Comparison of ENCODE assay signal across 33 cellular contexts in genomic region chr11:32562839-32563599, GRCh38. TPM values are rescaled to one million over a fixed set of nuclear protein-coding genes. Genes with fewer than 3 reads are reported as not detected.
DNase-seq lines count a peak whose midpoint lies in the region; ATAC-seq, FAIRE-seq and TF ChIP-seq lines count a peak whose summit lies in the region.
"Had no signal": no experiment of that assay in that cellular context is flagged by ENCODE, and none has a peak within 500 bp of the region (broad histone marks: within the 10 kb centered on the region; RNA-seq: fewer than 3 reads in every experiment).

No MANE protein-coding gene starts in this region.

- no peak for FAIRE-seq in astrocyte (lab: Jason Lieb, UNC)
- FAIRE-seq: GM12891, kidney had no signal

- H3K27ac ChIP-seq in astrocyte (ENCODE audit: low read depth, low read length) = no peak overlapping the region
- H3K27ac ChIP-seq: cardiac muscle cell, sigmoid colon, SJSA1 had no signal

- H3K9me3 Mint-ChIP-seq in astrocyte (ENCODE audit: unreplicated experiment) (no peaks in the 10 kb centered on the region), WTC11 (no peaks in the 10 kb centered on the region)
- H3K9me3 Mint-ChIP-seq: activated CD4-positive, alpha-beta memory T cell treated with anti-CD3 and anti-CD28 coated beads, Interleukin-2, amount 10 ng/mL, durations not matched to agents 7 days and 5 days; activated naive CD4-positive, alpha-beta T cell treated with anti-CD3 and anti-CD28 coated beads, Interleukin-2, amount 50 U/mL, for 24 hours; activated T-helper 17 cell treated with anti-CD3 and anti-CD28 coated beads, Interleukin-2, amount 50 U/mL, for 72 hours; CD14-positive monocyte; dendritic cell treated with granulocyte-macrophage colony-stimulating factor and Interleukin-4, amounts not matched to agents 40 ng/mL and 50 ng/mL, for 4 days; IgD-negative memory B cell; stimulated activated naive B cell treated with anti-CD40 and anti-IgM and Interleukin-4, amounts not matched to agents 10 μg/mL and 1 μg/mL and 100 μg/mL, for 72 hours; T-helper 1 cell treated with Interleukin-12 subunit alpha and Interleukin-12 subunit beta and Interleukin-4 antibody, amounts not matched to agents 30 μg/mL and 1 μg/mL, for 36 hours had no signal

- no peak overlapping the region for H2AFZ ChIP-seq in astrocyte (ENCODE audit: low read depth, low read length)

- no peaks in the 10 kb centered on the region for H3K9me3 ChIP-seq in astrocyte (ENCODE audit: insufficient read depth, low read depth, low read length)
- H3K9me3 ChIP-seq: mucosa of descending colon, sigmoid colon, SJSA1 had no signal

- H3K27ac Mint-ChIP-seq in astrocyte (ENCODE audit: unreplicated experiment) = no peak overlapping the region
- H3K27ac Mint-ChIP-seq in WTC11 = no peak overlapping the region
- H3K27ac Mint-ChIP-seq: activated CD4-positive, alpha-beta memory T cell treated with anti-CD3 and anti-CD28 coated beads, Interleukin-2, amount 10 ng/mL, durations not matched to agents 7 days and 5 days; activated naive CD4-positive, alpha-beta T cell treated with anti-CD3 and anti-CD28 coated beads, Interleukin-2, amount 50 U/mL, for 24 hours; activated T-helper 17 cell treated with anti-CD3 and anti-CD28 coated beads, Interleukin-2, amount 50 U/mL, for 72 hours; CD14-positive monocyte; dendritic cell treated with granulocyte-macrophage colony-stimulating factor and Interleukin-4, amounts not matched to agents 40 ng/mL and 50 ng/mL, for 4 days; IgD-negative memory B cell; stimulated activated naive B cell treated with anti-CD40 and anti-IgM and Interleukin-4, amounts not matched to agents 10 μg/mL and 1 μg/mL and 100 μg/mL, for 72 hours; T-helper 1 cell treated with Interleukin-12 subunit alpha and Interleukin-12 subunit beta and Interleukin-4 antibody, amounts not matched to agents 30 μg/mL and 1 μg/mL, for 36 hours had no signal

- H3K27me3 ChIP-seq in astrocyte (ENCODE audit: insufficient read depth, low read length) = no peaks in the 10 kb centered on the region
- H3K27me3 ChIP-seq: cardiac muscle cell, sigmoid colon, SJSA1 had no signal

- TF ChIP-seq CTCF in astrocyte (IDR thresholded peaks at IDR 0.05; ENCODE audit: insufficient read depth, low read depth, low read length) (no peak), WTC11 (IDR thresholded peaks at IDR 0.05) (no peak)

- H3K4me3 Mint-ChIP-seq in astrocyte (ENCODE audit: unreplicated experiment) (no peak overlapping the region), WTC11 (no peak overlapping the region)
- H3K4me3 Mint-ChIP-seq: activated CD4-positive, alpha-beta memory T cell treated with anti-CD3 and anti-CD28 coated beads, Interleukin-2, amount 10 ng/mL, durations not matched to agents 7 days and 5 days; activated naive CD4-positive, alpha-beta T cell treated with anti-CD3 and anti-CD28 coated beads, Interleukin-2, amount 50 U/mL, for 24 hours; activated T-helper 17 cell treated with anti-CD3 and anti-CD28 coated beads, Interleukin-2, amount 50 U/mL, for 72 hours; CD14-positive monocyte; dendritic cell treated with granulocyte-macrophage colony-stimulating factor and Interleukin-4, amounts not matched to agents 40 ng/mL and 50 ng/mL, for 4 days; IgD-negative memory B cell; neural crest cell; stimulated activated naive B cell treated with anti-CD40 and anti-IgM and Interleukin-4, amounts not matched to agents 10 μg/mL and 1 μg/mL and 100 μg/mL, for 72 hours; T-helper 1 cell treated with Interleukin-12 subunit alpha and Interleukin-12 subunit beta and Interleukin-4 antibody, amounts not matched to agents 30 μg/mL and 1 μg/mL, for 36 hours had no signal

- H3K36me3 Mint-ChIP-seq in astrocyte (ENCODE audit: low read depth, unreplicated experiment) = no peaks in the 10 kb centered on the region
- H3K36me3 Mint-ChIP-seq in WTC11 = no peaks in the 10 kb centered on the region
- H3K36me3 Mint-ChIP-seq: activated naive CD4-positive, alpha-beta T cell treated with anti-CD3 and anti-CD28 coated beads, Interleukin-2, amount 50 U/mL, for 24 hours; CD14-positive monocyte; stimulated activated naive B cell treated with anti-CD40 and anti-IgM and Interleukin-4, amounts not matched to agents 10 μg/mL and 1 μg/mL and 100 μg/mL, for 72 hours had no signal

- no peaks in the 10 kb centered on the region for H3K36me3 ChIP-seq in astrocyte (ENCODE audit: insufficient read depth, low read length)
- H3K36me3 ChIP-seq: cardiac muscle cell, sigmoid colon, SJSA1 had no signal

- DNase-seq in Daoy (ENCODE audit: low read depth) (peak; percentile 65), astrocyte (ENCODE audit: low read depth) (peak; percentile 12), iris pigment epithelial cell (ENCODE audit: low read depth) (peak; percentile 9), retina (peak; percentile 26), WTC11 (ENCODE audit: low spot score) (no peak), MV-4-11 (lab: John Stamatoyannopoulos, UW) (no peak), AML-193 (lab: John Stamatoyannopoulos, UW) (no peak)
- DNase-seq: activated CD4-positive, alpha-beta memory T cell treated with anti-CD3 and anti-CD28 coated beads, Interleukin-2, amount 10 ng/mL, durations not matched to agents 7 days and 5 days; activated CD4-positive, alpha-beta T cell treated with anti-CD3 and anti-CD28 coated beads for 1 hour; activated CD8-positive, alpha-beta memory T cell treated with anti-CD3 and anti-CD28 coated beads, Interleukin-2, amount 50 U/mL, for 48 hours; anterior cingulate cortex; Calu3; GOT3; kidney; mucosa of descending colon; NCI-H1092 treated with DMSO at 0.1 percent for 48 hours; NCI-H2029; NCI-H2227 treated with DMSO at 0.1 percent for 48 hours; sigmoid colon; stimulated activated CD4-positive, alpha-beta T cell treated with anti-CD3 and anti-CD28 coated beads, Interleukin-15, amount 100 ng/mL, for 24 hours; stimulated activated naive B cell treated with anti-CD40 and anti-IgM and Interleukin-4, amounts not matched to agents 10 μg/mL and 1 μg/mL and 100 μg/mL, for 72 hours had no signal

- H3K4me3 ChIP-seq in astrocyte (ENCODE audit: insufficient read depth, low read depth, low read length) = no peak overlapping the region
- H3K4me3 ChIP-seq: cardiac muscle cell, lung, mucosa of descending colon, sigmoid colon, SJSA1 had no signal

- no peaks in the 10 kb centered on the region for H4K20me1 ChIP-seq in astrocyte (ENCODE audit: insufficient read depth, low read length)

- H3K9ac ChIP-seq in astrocyte (ENCODE audit: low read length) = no peak overlapping the region

- H3K4me1 Mint-ChIP-seq in astrocyte (ENCODE audit: low read depth, unreplicated experiment) (no peaks in the 10 kb centered on the region), WTC11 (no peaks in the 10 kb centered on the region)
- H3K4me1 Mint-ChIP-seq: activated T-helper 17 cell treated with anti-CD3 and anti-CD28 coated beads, Interleukin-2, amount 50 U/mL, for 72 hours had no signal

- ATAC-seq in WTC11 = no peak
- ATAC-seq in GM21786 (IDR thresholded peaks at IDR 0.05; ENCODE audit: unreplicated experiment) = no peak
- ATAC-seq: activated T-helper 17 cell treated with anti-CD3 and anti-CD28 coated beads, Interleukin-2, amount 50 U/mL, for 72 hours; mucosa of descending colon; stimulated activated naive B cell treated with anti-CD40 and anti-IgM and Interleukin-4, amounts not matched to agents 10 μg/mL and 1 μg/mL and 100 μg/mL, for 72 hours had no signal

- H3K27me3 Mint-ChIP-seq in astrocyte (ENCODE audit: low read depth, unreplicated experiment) (no peaks in the 10 kb centered on the region), WTC11 (ENCODE audit: low read depth) (no peaks in the 10 kb centered on the region)
- H3K27me3 Mint-ChIP-seq: activated CD4-positive, alpha-beta memory T cell treated with anti-CD3 and anti-CD28 coated beads, Interleukin-2, amount 10 ng/mL, durations not matched to agents 7 days and 5 days; activated naive CD4-positive, alpha-beta T cell treated with anti-CD3 and anti-CD28 coated beads, Interleukin-2, amount 50 U/mL, for 24 hours; activated T-helper 17 cell treated with anti-CD3 and anti-CD28 coated beads, Interleukin-2, amount 50 U/mL, for 72 hours; dendritic cell treated with granulocyte-macrophage colony-stimulating factor and Interleukin-4, amounts not matched to agents 40 ng/mL and 50 ng/mL, for 4 days; IgD-negative memory B cell; stimulated activated naive B cell treated with anti-CD40 and anti-IgM and Interleukin-4, amounts not matched to agents 10 μg/mL and 1 μg/mL and 100 μg/mL, for 72 hours had no signal

- H3K4me1 ChIP-seq in astrocyte (ENCODE audit: insufficient read depth, low read length) = no peaks in the 10 kb centered on the region
- H3K4me1 ChIP-seq: sigmoid colon, SJSA1 had no signal

- POLR2A ChIA-PET in WTC11 (lab: Charles Lee) = no interaction called here

- CTCF ChIA-PET in WTC11 (lab: Charles Lee) = interaction anchor here (1.9 kb wide), 1 partner anchor 229 kb away, joined by 8 read pairs; no protein-coding TSS in a partner anchor

- no peak overlapping the region for H3K4me2 ChIP-seq in astrocyte (ENCODE audit: low read length)

- H3K79me2 ChIP-seq in astrocyte (ENCODE audit: insufficient read depth, low read length) = no peaks in the 10 kb centered on the region

TF ChIP-seq in WTC11, 78 proteins besides CTCF, POLR2A, EP300 and RAD21:
- TF ChIP-seq GABPB1 (CRISPR knock-in tag; IDR thresholded peaks at IDR 0.05) (no peak), AR (CRISPR knock-in tag; IDR thresholded peaks at IDR 0.05) (no peak), FOXK1 (CRISPR knock-in tag; IDR thresholded peaks at IDR 0.05) (no peak), ZNF416 (CRISPR knock-in tag; IDR thresholded peaks at IDR 0.05) (no peak)

RNA-seq across cellular contexts. Expression of gene EIF3M, which starts 20.6 kb away (rescaled TPM):
- 1,374 and 2,009 TPM in 2 replicates for total RNA-seq in Daoy (2014; rRNA removed; shearing (Covaris generic))
- total RNA-seq in astrocyte (287 and 294 TPM in 2 replicates), WTC11 (2021) (320 to 365 TPM (median 321 TPM) in 3 replicates)

Comparison
In these comparisons a context has a peak if more than half of its experiments do, and no peak if none do; other contexts are left out.
1. DNase-seq: peak in Daoy (single experiment), astrocyte (single experiment), iris pigment epithelial cell (single experiment) and retina (single experiment); none in WTC11 (single experiment), MV-4-11 (single experiment) and AML-193 (0 of 2).